16 cellular contexts compared by ENCODE assay signal in the genomic region with DNA sequence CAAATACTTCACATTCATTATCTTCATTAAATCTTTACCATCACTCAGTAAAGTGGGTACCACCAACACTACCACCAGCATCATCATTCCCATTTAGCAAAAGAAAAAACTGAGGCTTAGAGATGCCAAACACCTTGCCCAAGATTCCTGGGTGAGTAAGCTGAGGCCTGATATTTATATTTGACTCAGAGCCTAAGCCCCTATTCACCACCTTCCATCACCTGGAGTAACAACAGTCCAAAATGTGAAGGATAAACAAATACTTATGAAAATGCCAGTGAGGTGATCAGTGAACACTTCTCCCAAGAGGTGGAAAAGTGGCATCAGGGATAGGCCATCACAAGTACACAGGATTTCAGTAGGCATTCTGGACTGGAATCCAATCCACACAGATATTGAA. TPM values are rescaled to one million over a fixed set of nuclear protein-coding genes. Genes with fewer than 3 reads are reported as not detected.
DNase-seq lines count a peak whose midpoint lies in the region; TF ChIP-seq lines count a peak whose summit lies in the region.
"Had no signal": no experiment of that assay in that cellular context is flagged by ENCODE, and none has a peak within 500 bp of the region (broad histone marks: within the 10 kb centered on the region; RNA-seq: fewer than 3 reads in every experiment).

No MANE protein-coding gene starts in this region.

- DNase-seq in CD8-positive, alpha-beta memory T cell = no peak
- peak; percentile 4 for DNase-seq in dedifferentiated amniotic fluid mesenchymal stem cell (ENCODE audit: extremely low spot score)
- DNase-seq in neural progenitor cell (ENCODE audit: low spot score) = no peak
- DNase-seq in superior temporal gyrus (ENCODE audit: extremely low spot score) = no peak
- DNase-seq in putamen (ENCODE audit: low spot score) = no peak
- DNase-seq in islet precursor cell = no peak
- no peak for DNase-seq in hypothalamus (lab: John Stamatoyannopoulos, UW)
- DNase-seq: activated CD8-positive, alpha-beta memory T cell treated with anti-CD3 and anti-CD28 coated beads for 24 hours; activated effector memory CD4-positive, alpha-beta T cell treated with anti-CD3 and anti-CD28 coated beads, Interleukin-2, amount 50 U/mL, for 16 hours; stimulated activated CD4-positive, alpha-beta T cell treated with anti-CD3 and anti-CD28 coated beads, Interleukin-4, amount 100 ng/mL, for 4 hours had no signal

- peaks cover 66% of the 10 kb centered on the region for H4K20me1 ChIP-seq in neural progenitor cell (ENCODE audit: low read depth)

- H3K9me3 ChIP-seq in CD8-positive, alpha-beta memory T cell (ENCODE audit: low read length) = no peaks in the 10 kb centered on the region
- H3K9me3 ChIP-seq in HUES6 (ENCODE audit: control insufficient read depth, insufficient read depth, low read depth, low read length) = no peaks in the 10 kb centered on the region
- no peaks in the 10 kb centered on the region for H3K9me3 ChIP-seq in neural progenitor cell (ENCODE audit: low read depth)
- H3K9me3 ChIP-seq: vagina had no signal

- no peaks in the 10 kb centered on the region for H3K36me3 ChIP-seq in CD8-positive, alpha-beta memory T cell (ENCODE audit: insufficient read depth, low read length)
- H3K36me3 ChIP-seq in HUES6 (ENCODE audit: control insufficient read depth, insufficient read depth, low read length) (no peaks in the 10 kb centered on the region; the same call in 1 of the 2 replicates), neural progenitor cell (no peaks in the 10 kb centered on the region)
- H3K36me3 ChIP-seq: vagina had no signal

- H3K36me3 Mint-ChIP-seq in CD8-positive, alpha-beta memory T cell = peaks cover 0 to 31% (median 5%) of the 10 kb centered on the region in 3 donors
- H3K36me3 Mint-ChIP-seq in neural progenitor cell = peaks cover 9% of the 10 kb centered on the region
- H3K36me3 Mint-ChIP-seq: brain; stimulated activated effector memory CD8-positive, alpha-beta T cell treated with anti-CD3 and anti-CD28 coated beads, Interleukin-12 subunit alpha, Interleukin-12 subunit beta, amount 100 ng/mL, for 72 hours had no signal

- peak overlapping the region; percentile 99 for H3K4me2 ChIP-seq in neural progenitor cell

- POLR2A ChIA-PET in CD8-positive, alpha-beta memory T cell (lab: Charles Lee) = no interaction called here

- CTCF ChIA-PET in CD8-positive, alpha-beta memory T cell (lab: Charles Lee) = interaction anchor here (2.3 kb wide), 1 partner anchor 40 kb away, joined by 4 read pairs; no protein-coding TSS in a partner anchor

- peaks cover 0 to 11% of the 10 kb centered on the region in 2 donors for H3K27me3 Mint-ChIP-seq in CD8-positive, alpha-beta memory T cell
- peaks cover 7% of the 10 kb centered on the region for H3K27me3 Mint-ChIP-seq in neural progenitor cell (ENCODE audit: insufficient read depth, low read depth)

- H3K27ac Mint-ChIP-seq in CD8-positive, alpha-beta memory T cell = no peak overlapping the region
- H3K27ac Mint-ChIP-seq in neural progenitor cell = no peak overlapping the region
- H3K27ac Mint-ChIP-seq: brain; stimulated activated effector memory CD8-positive, alpha-beta T cell treated with anti-CD3 and anti-CD28 coated beads, Interleukin-12 subunit alpha, Interleukin-12 subunit beta, amount 100 ng/mL, for 72 hours had no signal

- H3K4me3 ChIP-seq in CD8-positive, alpha-beta memory T cell (ENCODE audit: low read length) = peak overlapping the region; percentile 96
- H3K4me3 ChIP-seq in HUES6 (ENCODE audit: low read depth, low read length) (peak overlapping the region; percentile 86), neural progenitor cell (peak overlapping the region; percentile 91)
- H3K4me3 ChIP-seq: vagina had no signal

- no peak overlapping the region for H2AFZ ChIP-seq in neural progenitor cell (replicated peaks)

- H3K4me1 Mint-ChIP-seq in CD8-positive, alpha-beta memory T cell = peaks cover 3 to 20% (median 4%) of the 10 kb centered on the region in 3 donors
- peaks cover 9% of the 10 kb centered on the region for H3K4me1 Mint-ChIP-seq in neural progenitor cell

- no peak overlapping the region for H3K4me3 Mint-ChIP-seq in CD8-positive, alpha-beta memory T cell
- H3K4me3 Mint-ChIP-seq in neural progenitor cell = no peak overlapping the region
- H3K4me3 Mint-ChIP-seq: stimulated activated effector memory CD8-positive, alpha-beta T cell treated with anti-CD3 and anti-CD28 coated beads, Interleukin-12 subunit alpha, Interleukin-12 subunit beta, amount 100 ng/mL, for 72 hours had no signal

- H3F3A ChIP-seq in neural progenitor cell (ENCODE audit: low read depth) = peaks cover 18% of the 10 kb centered on the region

- H3K9ac ChIP-seq in HUES6 (ENCODE audit: low read length) (no peak overlapping the region), neural progenitor cell (no peak overlapping the region)

- H3K79me2 ChIP-seq in neural progenitor cell (ENCODE audit: low read depth) = peaks cover 100% of the 10 kb centered on the region

- H3K27me3 ChIP-seq in CD8-positive, alpha-beta memory T cell (ENCODE audit: insufficient read depth, low read length, poor library complexity, severe bottlenecking) = no peaks in the 10 kb centered on the region
- H3K27me3 ChIP-seq in HUES6 (ENCODE audit: control insufficient read depth, insufficient read depth, low read length) (no peaks in the 10 kb centered on the region), neural progenitor cell (no peaks in the 10 kb centered on the region)

- no peak for TF ChIP-seq CTCF in neural progenitor cell (IDR thresholded peaks at IDR 0.05)

- H3K27ac ChIP-seq in CD8-positive, alpha-beta memory T cell (ENCODE audit: low read depth, low read length) = no peak overlapping the region
- H3K27ac ChIP-seq in HUES6 (ENCODE audit: low read depth, low read length) = no peak overlapping the region
- no peak overlapping the region for H3K27ac ChIP-seq in neural progenitor cell
- H3K27ac ChIP-seq: VCaP had no signal

- H3K9me3 Mint-ChIP-seq in CD8-positive, alpha-beta memory T cell = no peaks in the 10 kb centered on the region
- H3K9me3 Mint-ChIP-seq in neural progenitor cell = peaks cover 2% of the 10 kb centered on the region
- H3K9me3 Mint-ChIP-seq: nephron; stimulated activated effector memory CD8-positive, alpha-beta T cell treated with anti-CD3 and anti-CD28 coated beads, Interleukin-12 subunit alpha, Interleukin-12 subunit beta, amount 100 ng/mL, for 72 hours had no signal

- peaks cover 63% of the 10 kb centered on the region for H3K4me1 ChIP-seq in CD8-positive, alpha-beta memory T cell (ENCODE audit: insufficient read depth, low read length)
- peaks cover 59% of the 10 kb centered on the region for H3K4me1 ChIP-seq in HUES6 (ENCODE audit: control insufficient read depth, insufficient read depth, low read length)
- peaks cover 69% of the 10 kb centered on the region for H3K4me1 ChIP-seq in neural progenitor cell

RNA-seq across cellular contexts. Expression of a gene that starts 3.7 kb away (rescaled TPM):
- 100 to 1,000 TPM; 233 to 242 TPM for total RNA-seq in CD8-positive, alpha-beta memory T cell
- polyA plus RNA-seq in CD8-positive, alpha-beta memory T cell = 252 TPM
- 103 and 142 TPM in 2 replicates for total RNA-seq in neural progenitor cell (ENCODE audit: low replicate concordance)
